In genomic region chr6:108622601-108623335, GRCh38 we compare ENCODE assay signal across 8 cellular contexts.
DNase-seq lines count a peak whose midpoint lies in the region; ATAC-seq and TF ChIP-seq lines count a peak whose summit lies in the region.

No MANE protein-coding gene starts in this region.

- DNase-seq in Kasumi-1 (lab: John Stamatoyannopoulos, UW) (peak; percentile 80 to 82), astrocyte of the hippocampus (ENCODE audit: low read depth, low spot score) (peak; percentile 85), left colon (peak in 1 of 2 donors; percentile 41), thyroid gland (peak in 1 of 2 donors; percentile 8), NCI-H2196 treated with DMSO at 0.1 percent for 48 hours (lab: John Stamatoyannopoulos, UW; ENCODE audit: unreplicated experiment) (no peak), HT-29 (ENCODE audit: low spot score) (no peak)
- no peak for DNase-seq in activated CD4-positive, alpha-beta T cell treated with anti-CD3 and anti-CD28 coated beads, Interleukin-2, amount 50 U/mL, for 1 hour
- DNase-seq in activated naive CD4-positive, alpha-beta T cell treated with Interleukin-2 at 50 U/mL for 16 hours = no peak

- H3K9me3 ChIP-seq in thyroid gland = no peaks in the 10 kb centered on the region

- no peaks in the 10 kb centered on the region for H3K36me3 ChIP-seq in thyroid gland

- H3K4me1 ChIP-seq in thyroid gland = peaks cover 48 to 54% of the 10 kb centered on the region in 2 donors

- peak; percentile 39 for ATAC-seq in left colon

- H3K27me3 ChIP-seq in thyroid gland = no peaks in the 10 kb centered on the region

- TF ChIP-seq CTCF in thyroid gland (IDR thresholded peaks at IDR 0.05) = no peak

- TF ChIP-seq POLR2A in thyroid gland (IDR thresholded peaks at IDR 0.05) = no peak

- H3K4me3 ChIP-seq in thyroid gland (replicated peaks in 1 of 3) = no peak overlapping the region

- WGBS in thyroid gland, 2 donors = 79 to 83% methylated on average over 11 of the region's 11 CpGs

- intact Hi-C loops in left colon (cut with DNase I, micrococcal nuclease) = no loop called here
- intact Hi-C loops in thyroid gland (cut with DNase I) = no loop called here

- H3K27ac ChIP-seq in thyroid gland = peak overlapping the region in 2 of 3 donors; percentile 9 to 17

Comparison
In these comparisons a context has a peak if more than half of its experiments do, and no peak if none do; other contexts are left out.
1. DNase-seq: peak in Kasumi-1 (2 of 2) and astrocyte of the hippocampus (single experiment); none in NCI-H2196 treated with DMSO at 0.1 percent for 48 hours (single experiment), activated CD4-positive, alpha-beta T cell treated with anti-CD3 and anti-CD28 coated beads, Interleukin-2, amount 50 U/mL, for 1 hour (single experiment), HT-29 (single experiment) and activated naive CD4-positive, alpha-beta T cell treated with Interleukin-2 at 50 U/mL for 16 hours (single experiment).